ENCODE assay signal across 15 cellular contexts in genomic region chr7:12785473-12785872, GRCh38.
"Had no signal": no experiment of that assay in that cellular context is flagged by ENCODE, and none has a peak within 500 bp of the region (broad histone marks: within the 10 kb centered on the region; RNA-seq: fewer than 3 reads in every experiment).

No MANE protein-coding gene starts in this region.

- H3K27me3 ChIP-seq: heart left ventricle, right lobe of liver, testis, tibial nerve had no signal

- H3K4me1 ChIP-seq: heart left ventricle, psoas muscle, right lobe of liver, testis, tibial nerve had no signal

- H3K36me3 ChIP-seq: heart left ventricle, right lobe of liver, tibial nerve had no signal

- H3K4me3 ChIP-seq: coronary artery, heart left ventricle, psoas muscle, right lobe of liver, tibial nerve had no signal

- H3K27ac ChIP-seq: coronary artery, heart left ventricle, psoas muscle, right lobe of liver, testis, tibial nerve had no signal

- DNase-seq: effector CD8-positive, alpha-beta T cell; heart left ventricle; hippocampal formation; naive B cell; psoas muscle; retina; right lobe of liver; stimulated activated CD4-positive, alpha-beta T cell treated with anti-CD3 and anti-CD28 coated beads, Interleukin-2, amount 100 ng/mL, for 24 hours; stimulated activated CD4-positive, alpha-beta T cell treated with anti-CD3 and anti-CD28 coated beads, Interleukin-4, amount 100 ng/mL, for 4 hours; stimulated activated naive B cell treated with anti-CD40 and anti-IgM and Interleukin-4, amounts not matched to agents 10 μg/mL and 1 μg/mL and 100 μg/mL, for 72 hours; stimulated activated naive CD8-positive, alpha-beta T cell treated with anti-CD3 and anti-CD28 coated beads, Interleukin-15, amount 100 ng/mL, for 72 hours; testis had no signal

- H3K4me3 Mint-ChIP-seq: naive B cell; nephron; stimulated activated naive B cell treated with anti-CD40 and anti-IgM and Interleukin-4, amounts not matched to agents 10 μg/mL and 1 μg/mL and 100 μg/mL, for 72 hours; stimulated activated naive CD8-positive, alpha-beta T cell treated with anti-CD3 and anti-CD28 coated beads, Interleukin-15, amount 100 ng/mL, for 72 hours had no signal

- H3K27ac Mint-ChIP-seq: naive B cell; nephron; stimulated activated naive B cell treated with anti-CD40 and anti-IgM and Interleukin-4, amounts not matched to agents 10 μg/mL and 1 μg/mL and 100 μg/mL, for 72 hours; stimulated activated naive CD8-positive, alpha-beta T cell treated with anti-CD3 and anti-CD28 coated beads, Interleukin-15, amount 100 ng/mL, for 72 hours had no signal

- H3K36me3 Mint-ChIP-seq: naive B cell; stimulated activated naive B cell treated with anti-CD40 and anti-IgM and Interleukin-4, amounts not matched to agents 10 μg/mL and 1 μg/mL and 100 μg/mL, for 72 hours had no signal

- H3K9me3 Mint-ChIP-seq: naive B cell; nephron; stimulated activated naive B cell treated with anti-CD40 and anti-IgM and Interleukin-4, amounts not matched to agents 10 μg/mL and 1 μg/mL and 100 μg/mL, for 72 hours; stimulated activated naive CD8-positive, alpha-beta T cell treated with anti-CD3 and anti-CD28 coated beads, Interleukin-15, amount 100 ng/mL, for 72 hours had no signal

- H3K9me3 ChIP-seq: heart left ventricle, psoas muscle, right lobe of liver, testis, tibial nerve had no signal

- H3K27me3 Mint-ChIP-seq: naive B cell; stimulated activated naive B cell treated with anti-CD40 and anti-IgM and Interleukin-4, amounts not matched to agents 10 μg/mL and 1 μg/mL and 100 μg/mL, for 72 hours had no signal

- H3K4me1 Mint-ChIP-seq: naive B cell; stimulated activated naive B cell treated with anti-CD40 and anti-IgM and Interleukin-4, amounts not matched to agents 10 μg/mL and 1 μg/mL and 100 μg/mL, for 72 hours; stimulated activated naive CD8-positive, alpha-beta T cell treated with anti-CD3 and anti-CD28 coated beads, Interleukin-15, amount 100 ng/mL, for 72 hours had no signal
